Comparison of ENCODE assay signal across 1 cellular context in genomic region chr5:120913396-120913795, GRCh38.
TF ChIP-seq lines count a peak whose summit lies in the region.

No MANE protein-coding gene starts in this region.

TF ChIP-seq in WTC11, 78 proteins besides CTCF, POLR2A, EP300 and RAD21 (continued from another document):
- TF ChIP-seq HMGA2 (CRISPR knock-in tag; IDR thresholded peaks at IDR 0.05) (no peak), OVOL2 (CRISPR knock-in tag; IDR thresholded peaks at IDR 0.05; ENCODE audit: borderline replicate concordance) (no peak)
